ENCODE assay signal across 9 cellular contexts in the genomic region with DNA sequence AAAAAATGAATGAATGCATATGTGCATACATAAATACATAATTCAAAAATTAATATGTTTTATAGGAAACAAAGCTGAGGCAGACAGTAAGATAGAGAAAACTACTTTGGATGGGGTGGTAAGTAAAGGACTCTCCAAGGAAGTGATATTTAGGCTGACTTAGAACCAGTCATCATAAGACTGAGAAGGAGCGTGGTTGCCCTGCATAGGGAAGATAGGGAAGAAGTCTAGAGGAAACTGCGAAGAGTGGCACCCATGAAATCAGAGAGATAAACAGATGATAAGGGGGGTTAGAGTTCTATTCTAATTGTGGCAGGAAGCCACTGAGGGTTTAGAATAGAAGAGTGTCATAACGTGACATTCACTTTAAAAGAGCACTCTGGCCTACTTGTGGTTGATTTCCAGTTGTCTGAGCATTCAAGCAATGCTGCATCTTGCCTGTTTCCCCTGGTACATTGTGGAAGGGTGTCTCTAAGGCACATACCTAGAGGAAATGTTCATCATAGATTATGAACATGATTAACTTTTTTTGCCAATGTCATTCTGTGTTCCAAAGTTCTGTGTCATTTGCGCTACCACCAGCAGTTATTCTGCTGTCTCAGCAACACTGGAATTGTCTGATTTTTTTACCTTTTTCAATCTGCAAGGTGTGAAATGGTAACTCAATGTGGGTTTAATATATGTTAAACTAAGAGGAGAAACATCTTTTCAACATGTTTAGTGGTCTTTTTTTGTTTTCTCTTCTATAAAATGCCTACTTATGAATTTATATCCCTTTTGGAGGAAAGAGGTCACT. TPM values are rescaled to one million over a fixed set of nuclear protein-coding genes. Genes with fewer than 3 reads are reported as not detected.
A peak's percentile ranks its signal among the peaks of the same experiment; 100 is the strongest.
DNase-seq lines count a peak whose midpoint lies in the region; ATAC-seq lines count a peak whose summit lies in the region.
"Had no signal": no experiment of that assay in that cellular context is flagged by ENCODE, and none has a peak within 500 bp of the region (broad histone marks: within the 10 kb centered on the region; RNA-seq: fewer than 3 reads in every experiment).

No MANE protein-coding gene starts in this region.

- H3K4me1 Mint-ChIP-seq in central memory CD8-positive, alpha-beta T cell: peaks cover 7% of the 10 kb centered on the region

- no peak overlapping the region for H3K4me3 ChIP-seq in Jurkat, Clone E6-1 (ENCODE audit: low read length)
- H3K4me3 ChIP-seq in trophoblast cell (ENCODE audit: low read depth, low read length) (no peak overlapping the region), mesendoderm (ENCODE audit: low read length) (no peak overlapping the region)

- no peak overlapping the region for H2AFZ ChIP-seq in trophoblast cell (ENCODE audit: insufficient read depth, low read length, poor library complexity)

- H3K27ac ChIP-seq in trophoblast cell (ENCODE audit: low read depth, low read length): no peak overlapping the region
- no peak overlapping the region for H3K27ac ChIP-seq in mesendoderm (ENCODE audit: low read depth, low read length)

- H3K79me1 ChIP-seq in trophoblast cell (ENCODE audit: low read length) (peaks cover 8% of the 10 kb centered on the region), mesendoderm (ENCODE audit: low read length) (no peaks in the 10 kb centered on the region)

- H3K36me3 ChIP-seq in trophoblast cell (ENCODE audit: control insufficient read depth in 1 of 2, insufficient read depth in 2 of 2, low read length in 2 of 2) (peaks cover 0 to 2% of the 10 kb centered on the region in 2 experiments), mesendoderm (ENCODE audit: control insufficient read depth, insufficient read depth, low read length) (no peaks in the 10 kb centered on the region)

- H2BK5ac ChIP-seq in trophoblast cell (ENCODE audit: low read depth, low read length, poor library complexity) (no peak overlapping the region), mesendoderm (ENCODE audit: low read length) (no peak overlapping the region)

- H3K18ac ChIP-seq in trophoblast cell (ENCODE audit: low read length) (no peak overlapping the region), mesendoderm (ENCODE audit: low read length) (no peak overlapping the region)

- peaks cover 8 to 15% of the 10 kb centered on the region in 2 experiments for H3K4me1 ChIP-seq in trophoblast cell (ENCODE audit: control insufficient read depth in 1 of 2, insufficient read depth in 2 of 2, low read length in 2 of 2)
- peaks cover 2% of the 10 kb centered on the region for H3K4me1 ChIP-seq in mesendoderm (ENCODE audit: control insufficient read depth, low read depth, low read length)

- no peak overlapping the region for H2BK120ac ChIP-seq in trophoblast cell (ENCODE audit: insufficient read depth, low read length, poor library complexity)
- H2BK120ac ChIP-seq in mesendoderm (ENCODE audit: low read depth, low read length): no peak overlapping the region

- peak; percentile 49 for ATAC-seq in GM18498 (IDR thresholded peaks at IDR 0.05; ENCODE audit: unreplicated experiment)
- ATAC-seq in central memory CD8-positive, alpha-beta T cell (replicated peaks; ENCODE audit: extremely low read depth, poor library complexity, severe bottlenecking): peak; percentile 94
- no peak for ATAC-seq in HG02973 (IDR thresholded peaks at IDR 0.05; ENCODE audit: unreplicated experiment)

- H2BK15ac ChIP-seq in mesendoderm (replicated peaks; ENCODE audit: low read depth): no peak overlapping the region

- H3K27ac Mint-ChIP-seq in central memory CD8-positive, alpha-beta T cell (ENCODE audit: low read depth): peak overlapping the region; percentile 20

- no peaks in the 10 kb centered on the region for H3K27me3 ChIP-seq in trophoblast cell (ENCODE audit: insufficient read depth, low read length)
- no peaks in the 10 kb centered on the region for H3K27me3 ChIP-seq in mesendoderm (ENCODE audit: insufficient read depth, low read length, poor library complexity)

- H3K4ac ChIP-seq in trophoblast cell (ENCODE audit: low read depth, low read length): no peak overlapping the region
- H3K4ac ChIP-seq in mesendoderm (ENCODE audit: low read depth, low read length): no peak overlapping the region

- H4K8ac ChIP-seq in trophoblast cell (ENCODE audit: low read depth, low read length) (no peak overlapping the region), mesendoderm (ENCODE audit: low read depth, low read length) (no peak overlapping the region)

- H3K56ac ChIP-seq in mesendoderm (ENCODE audit: low read length): no peak overlapping the region

- no peak overlapping the region for H4K12ac ChIP-seq in trophoblast cell (ENCODE audit: low read depth, low read length)

- no peaks in the 10 kb centered on the region for H3K9me3 ChIP-seq in trophoblast cell (ENCODE audit: insufficient read depth, low read depth, low read length)

- H3K36me3 Mint-ChIP-seq in central memory CD8-positive, alpha-beta T cell (ENCODE audit: insufficient read depth): no peaks in the 10 kb centered on the region

- H3K4me2 ChIP-seq in trophoblast cell (ENCODE audit: low read length): no peak overlapping the region
- H3K4me2 ChIP-seq in mesendoderm (ENCODE audit: low read length): no peak overlapping the region

- no peak overlapping the region for H3K14ac ChIP-seq in trophoblast cell (ENCODE audit: low read length)

- no peak overlapping the region for H2BK12ac ChIP-seq in trophoblast cell (ENCODE audit: low read length)

- no peaks in the 10 kb centered on the region for H3K9me3 Mint-ChIP-seq in central memory CD8-positive, alpha-beta T cell

- no peak overlapping the region for H4K91ac ChIP-seq in trophoblast cell (ENCODE audit: low read depth, low read length)

- no peak overlapping the region for H4K5ac ChIP-seq in mesendoderm (ENCODE audit: low read length)

- no CpG with 5 or more reads among the region's 4 CpGs for WGBS in trophoblast cell (ENCODE audit: extremely low coverage, insufficient coverage, insufficient read length)
- WGBS in mesendoderm (ENCODE audit: extremely low coverage, insufficient coverage, low lambda C conversion rate): no CpG with 5 or more reads among the region's 4 CpGs

- peak; percentile 84 for DNase-seq in Jurkat, Clone E6-1 (ENCODE audit: low read depth, low spot score)
- DNase-seq in central memory CD8-positive, alpha-beta T cell (ENCODE audit: low spot score in 2 of 2): no peak
- DNase-seq in trophoblast cell (peak; percentile 78 to 93), mesendoderm (no peak), GDM1 (lab: John Stamatoyannopoulos, UW) (no peak), dermis blood vessel endothelial cell (no peak)
- DNase-seq: NCI-H1694 treated with DMSO at 0.1 percent for 48 hours had no signal

- H3K27me3 Mint-ChIP-seq in central memory CD8-positive, alpha-beta T cell: no peaks in the 10 kb centered on the region

- H3K9ac ChIP-seq in trophoblast cell (ENCODE audit: low read length) (no peak overlapping the region), mesendoderm (ENCODE audit: low read length) (no peak overlapping the region)

- H3K79me2 ChIP-seq in trophoblast cell (ENCODE audit: control insufficient read depth, insufficient read depth, low read length, poor library complexity) (peaks cover 2% of the 10 kb centered on the region), mesendoderm (ENCODE audit: control insufficient read depth, insufficient read depth, low read length) (no peaks in the 10 kb centered on the region)

- H3K23ac ChIP-seq in trophoblast cell (ENCODE audit: low read length): no peak overlapping the region
- no peak overlapping the region for H3K23ac ChIP-seq in mesendoderm (ENCODE audit: low read length)

- H2AK5ac ChIP-seq in trophoblast cell (ENCODE audit: low read length) (no peak overlapping the region), mesendoderm (ENCODE audit: low read length) (no peak overlapping the region)

- no peak overlapping the region for H3K4me3 Mint-ChIP-seq in central memory CD8-positive, alpha-beta T cell

RNA-seq across cellular contexts. Expression of gene GRAMD2B, which starts 49.4 kb away (rescaled TPM):
- polyA plus RNA-seq in Jurkat, Clone E6-1 (2012; ENCODE audit: insufficient read depth, insufficient read length): 5.3 TPM
- 98.6 and 107 TPM in 2 replicates for polyA plus RNA-seq in trophoblast cell (2013)
- polyA plus RNA-seq in mesendoderm (2013, experiment 1 of 2): 5.6 TPM
- 4.7 TPM for polyA plus RNA-seq in mesendoderm (2013, experiment 2 of 2)
- total RNA-seq in dermis blood vessel endothelial cell: 7.3 and 13.9 TPM in 2 replicates

Comparison
In these comparisons a context has a peak if more than half of its experiments do, and no peak if none do; other contexts are left out.
1. DNase-seq: peak in Jurkat, Clone E6-1 (single experiment) and trophoblast cell (2 of 2); none in central memory CD8-positive, alpha-beta T cell (0 of 2), mesendoderm (single experiment), GDM1 (single experiment) and dermis blood vessel endothelial cell (single experiment).